Comparison of ENCODE assay signal across 23 cellular contexts in genomic region chr10:27635699-27636270, GRCh38.
DNase-seq lines count a peak whose midpoint lies in the region; ATAC-seq, FAIRE-seq and TF ChIP-seq lines count a peak whose summit lies in the region.
"Had no signal": no experiment of that assay in that cellular context is flagged by ENCODE, and none has a peak within 500 bp of the region (broad histone marks: within the 10 kb centered on the region; RNA-seq: fewer than 3 reads in every experiment).

No MANE protein-coding gene starts in this region.

- H3K9ac ChIP-seq in IMR-90 (ENCODE audit: low read depth, low read length): no peak overlapping the region
- H3K9ac ChIP-seq: BLaER1 treated with 17β-estradiol and CSF1 and Interleukin-3, amounts not matched to agents 10 nM and 100 nM had no signal

- no peak overlapping the region for H3K27ac ChIP-seq in A549
- no peak overlapping the region for H3K27ac ChIP-seq in IMR-90 (ENCODE audit: insufficient read depth, low read length)
- H3K27ac ChIP-seq: BLaER1 treated with 17β-estradiol and CSF1 and Interleukin-3, amounts not matched to agents 10 nM and 100 nM; C4-2B had no signal

- DNase-seq in A549 (ENCODE audit: low read depth in 1 of 2, low spot score in 1 of 2) (no peak), G401 (ENCODE audit: low spot score) (peak; percentile 3), IMR-90 (no peak), epithelial cell of esophagus (ENCODE audit: low read depth) (peak; percentile 7), sciatic nerve (ENCODE audit: low spot score) (no peak), globus pallidus (ENCODE audit: low spot score) (no peak), mesenteric fat pad (ENCODE audit: low spot score) (no peak)
- DNase-seq: 8988T; AML-193; Caco-2; Calu3; CD4-positive, alpha-beta T cell; CD8-positive, alpha-beta T cell; DMS79 treated with DMSO at 0.1 percent for 48 hours; GDM1 had no signal

- H4K20me1 ChIP-seq in IMR-90 (ENCODE audit: insufficient read depth, low read length): no peaks in the 10 kb centered on the region
- H4K20me1 ChIP-seq: BLaER1 treated with 17β-estradiol and CSF1 and Interleukin-3, amounts not matched to agents 10 nM and 100 nM had no signal

- H2BK5ac ChIP-seq in IMR-90 (ENCODE audit: low read depth, low read length, poor library complexity, severe bottlenecking): no peak overlapping the region

- no peak overlapping the region for H3K4ac ChIP-seq in IMR-90 (ENCODE audit: low read depth, low read length)

- no peak overlapping the region for H2AK9ac ChIP-seq in IMR-90 (replicated peaks; ENCODE audit: low read depth, low read length, poor library complexity)

- H3K79me1 ChIP-seq in IMR-90 (ENCODE audit: low read depth in 1 of 2, low read length in 2 of 2): no peaks in the 10 kb centered on the region

- H3K56ac ChIP-seq in IMR-90 (ENCODE audit: extremely low read depth, insufficient read depth, low read length): no peak overlapping the region

- no peak overlapping the region for H2AFZ ChIP-seq in IMR-90 (replicated peaks; ENCODE audit: low read length, poor library complexity)

- no peak overlapping the region for H3K18ac ChIP-seq in IMR-90 (ENCODE audit: low read depth, low read length)

- no peak for TF ChIP-seq EP300 in A549 (IDR thresholded peaks at IDR 0.05)

- TF ChIP-seq POLR2A in A549 (IDR thresholded peaks at IDR 0.05; ENCODE audit: low read length) (no peak), IMR-90 (IDR thresholded peaks at IDR 0.05; ENCODE audit: low read depth, low read length) (no peak)

- no peaks in the 10 kb centered on the region for H3K4me1 ChIP-seq in A549
- no peaks in the 10 kb centered on the region; the same call in 1 of the 2 replicates for H3K4me1 ChIP-seq in IMR-90 (ENCODE audit: control insufficient read depth, insufficient read depth, low read length)

- no peak overlapping the region for H2BK20ac ChIP-seq in IMR-90 (ENCODE audit: low read depth, low read length)

- H4K8ac ChIP-seq in IMR-90 (ENCODE audit: low read depth in 2 of 2, low read length in 2 of 2): no peak overlapping the region

- POLR2A ChIA-PET in A549 (lab: Yijun Ruan, JAX): no interaction called here
- POLR2A ChIA-PET in IMR-90 (lab: Charles Lee; ENCODE audit: unreplicated experiment): no interaction called here

- ATAC-seq in A549: no peak
- no peak for ATAC-seq in IMR-90 (ENCODE audit: low read depth)
- ATAC-seq in sciatic nerve: no peak
- ATAC-seq in GM21723 (IDR thresholded peaks at IDR 0.05; ENCODE audit: unreplicated experiment): no peak
- ATAC-seq: CD8-positive, alpha-beta T cell; GM12878 had no signal

- TF ChIP-seq RAD21 in A549 (conservative IDR thresholded peaks at IDR 0.05 in 1 of 2, IDR thresholded peaks at IDR 0.05 in 1 of 2) (no peak), IMR-90 (IDR thresholded peaks at IDR 0.05; ENCODE audit: low read length) (no peak)

- H3K9me1 ChIP-seq in IMR-90 (ENCODE audit: insufficient read depth, low read length): no peaks in the 10 kb centered on the region

- H3K23ac ChIP-seq in IMR-90 (ENCODE audit: low read depth, low read length): no peak overlapping the region

- in situ Hi-C loops in G401 (cut with HindIII; ENCODE audit: low sequenced_read_pairs) (no loop called here), IMR-90 (cut with MboI; ENCODE audit: low sequenced_read_pairs) (no loop called here)

- no TSS peak for BruUV-seq in IMR-90 (replicated peaks; lab: Mats Ljungman, UMichigan)

- no peak overlapping the region for H2BK15ac ChIP-seq in IMR-90 (ENCODE audit: low read depth, low read length)

- no peak overlapping the region for H2AK5ac ChIP-seq in IMR-90 (ENCODE audit: low read depth, low read length)

- dilution Hi-C loops in IMR-90 (cut with HindIII; ENCODE audit: low sequenced_read_pairs, unreplicated experiment): no loop called here

- no peaks in the 10 kb centered on the region for H3K9me3 ChIP-seq in A549
- H3K9me3 ChIP-seq in IMR-90 (ENCODE audit: control insufficient read depth, insufficient read depth, low read length): no peaks in the 10 kb centered on the region
- H3K9me3 ChIP-seq: Caco-2 had no signal

- no peak overlapping the region for H4K91ac ChIP-seq in IMR-90 (ENCODE audit: insufficient read depth, low read depth, low read length)

- H3K14ac ChIP-seq in IMR-90 (replicated peaks; ENCODE audit: low read depth, low read length): no peak overlapping the region

- H4K5ac ChIP-seq in IMR-90 (ENCODE audit: low read depth, low read length): no peak overlapping the region

- no peak for FAIRE-seq in A549 (lab: Jason Lieb, UNC)
- FAIRE-seq: A204.1, D721Med, GM12878, GM12892, GM18507 had no signal

- no peak overlapping the region for H2BK120ac ChIP-seq in IMR-90 (ENCODE audit: low read depth, low read length)

- no peak overlapping the region for H3K4me3 ChIP-seq in A549
- no peak overlapping the region for H3K4me3 ChIP-seq in IMR-90 (ENCODE audit: insufficient read depth, low read depth, low read length)
- no peak overlapping the region for H3K4me3 ChIP-seq in epithelial cell of esophagus (ENCODE audit: low read length)
- H3K4me3 ChIP-seq: BLaER1 treated with 17β-estradiol and CSF1 and Interleukin-3, amounts not matched to agents 10 nM and 100 nM; GM12878 had no signal

- intact Hi-C loops in IMR-90 (cut with micrococcal nuclease) (no loop called here), sciatic nerve (cut with DNase I) (no loop called here)

- H3K36me3 ChIP-seq in IMR-90 (ENCODE audit: control insufficient read depth, insufficient read depth, low read length): no peaks in the 10 kb centered on the region
- H3K36me3 ChIP-seq: BLaER1 treated with 17β-estradiol and CSF1 and Interleukin-3, amounts not matched to agents 10 nM and 100 nM had no signal

- no peak for TF ChIP-seq CTCF in A549 (IDR thresholded peaks at IDR 0.05)
- TF ChIP-seq CTCF in IMR-90 (conservative IDR thresholded peaks at IDR 0.05; ENCODE audit: low read depth, low read length): no peak
- no peak for TF ChIP-seq CTCF in epithelial cell of esophagus (IDR thresholded peaks at IDR 0.05; ENCODE audit: insufficient read depth, low read depth, low read length, missing control alignments)

- no peak overlapping the region for H3K4me2 ChIP-seq in A549
- H3K4me2 ChIP-seq in IMR-90 (ENCODE audit: low read depth, low read length): no peak overlapping the region
- H3K4me2 ChIP-seq: BLaER1 treated with 17β-estradiol and CSF1 and Interleukin-3, amounts not matched to agents 10 nM and 100 nM had no signal

- CTCF ChIA-PET in A549 (lab: Yijun Ruan, JAX) (interaction anchor here (1.4 kb wide), 1 partner anchor 22 kb away, joined by 3 read pairs; no protein-coding TSS in a partner anchor), IMR-90 (lab: Yijun Ruan, JAX) (no interaction called here)

- no peaks in the 10 kb centered on the region; the same call in 1 of the 2 replicates for H3K27me3 ChIP-seq in IMR-90 (ENCODE audit: control insufficient read depth, insufficient read depth, low read length)
- H3K27me3 ChIP-seq: BLaER1 treated with 17β-estradiol and CSF1 and Interleukin-3, amounts not matched to agents 10 nM and 100 nM had no signal

- 4% methylated on average over 2 of the region's 2 CpGs for WGBS in A549 (ENCODE audit: missing lambda C conversion rate)
- no CpG with 5 or more reads among the region's 2 CpGs for WGBS in IMR-90 (ENCODE audit: extremely low coverage in 2 of 2, insufficient read length in 1 of 2), 2 experiments

TF ChIP-seq in A549, 52 proteins besides CTCF, POLR2A, EP300 and RAD21:
- no peak for TF ChIP-seq EHMT2 (IDR thresholded peaks at IDR 0.05; ENCODE audit: low read depth)
- TF ChIP-seq MAFK (IDR thresholded peaks at IDR 0.05; ENCODE audit: partially characterized antibody): peak; percentile 51
- no peak for TF ChIP-seq BCL3 (IDR thresholded peaks at IDR 0.05)
- no peak for TF ChIP-seq RCOR1 (IDR thresholded peaks at IDR 0.05; ENCODE audit: low read depth, low read length)
- no peak for TF ChIP-seq ESRRA (IDR thresholded peaks at IDR 0.05; ENCODE audit: borderline replicate concordance, low read length)
- no peak for TF ChIP-seq CEBPB (IDR thresholded peaks at IDR 0.05)
- TF ChIP-seq CBX8 (IDR thresholded peaks at IDR 0.05): no peak

TF ChIP-seq in IMR-90, 13 proteins besides CTCF, POLR2A, EP300 and RAD21:
- TF ChIP-seq MAFK (IDR thresholded peaks at IDR 0.05; ENCODE audit: low read depth, low read length): peak; percentile 59
- no peak for TF ChIP-seq FOS (IDR thresholded peaks at IDR 0.05; ENCODE audit: low read depth, low read length)

Comparison
In these comparisons a context has a peak if more than half of its experiments do, and no peak if none do; other contexts are left out.
1. DNase-seq: peak in G401 (single experiment) and epithelial cell of esophagus (single experiment); none in A549 (0 of 2), IMR-90 (single experiment), sciatic nerve (single experiment), globus pallidus (single experiment) and mesenteric fat pad (single experiment).